In the genomic region with DNA sequence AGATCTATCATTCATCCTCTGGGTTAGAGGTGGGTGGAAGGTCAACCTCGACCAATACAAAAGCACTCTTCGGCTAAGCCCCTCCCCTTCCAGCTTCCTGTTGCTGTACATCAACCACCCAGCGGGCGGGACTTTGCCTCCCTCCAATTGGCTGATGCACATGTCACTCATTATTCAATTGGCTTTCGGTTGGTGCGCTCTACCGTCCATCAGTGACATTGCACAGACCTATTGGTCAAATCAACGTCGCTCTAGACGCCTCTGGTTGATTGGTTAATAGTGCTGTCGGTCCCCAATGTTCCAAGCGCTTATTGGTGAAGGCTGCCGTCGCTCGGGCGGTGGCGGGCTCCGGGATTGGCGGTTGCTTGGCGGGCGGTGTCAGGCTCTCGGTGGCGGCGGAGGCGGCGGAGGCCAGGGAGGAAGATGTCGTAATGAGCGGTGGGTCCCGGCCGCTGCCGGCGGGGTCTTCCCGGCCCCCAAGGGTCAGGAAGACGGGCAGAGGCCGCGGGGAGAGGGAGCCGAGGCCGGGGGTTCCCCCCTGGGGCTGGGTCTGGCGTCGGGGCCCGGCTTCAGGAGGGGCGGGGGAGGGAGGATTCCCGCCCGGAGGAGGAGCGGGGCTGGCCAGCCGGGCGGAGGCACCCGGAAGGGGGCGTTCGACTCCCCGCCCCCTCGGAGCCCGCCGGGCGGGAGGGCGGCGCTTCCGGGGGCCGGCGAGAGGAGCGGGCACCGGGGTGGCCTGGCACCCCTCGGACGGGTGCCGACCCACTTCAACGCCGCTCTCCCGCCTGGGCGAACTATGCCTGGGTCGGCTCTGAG, we compare ENCODE assay signal across 1 cellular context.
A peak's percentile ranks its signal among the peaks of the same experiment; 100 is the strongest.
TF ChIP-seq lines count a peak whose summit lies in the region.

A gene (plus strand): TSS at position 381 of the 816 bp plus-strand sequence. CDS start 51 bp downstream, at position 432.

TF ChIP-seq in K562, 482 proteins besides CTCF, POLR2A, EP300 and RAD21 (continued from another document and continues in another):
- TF ChIP-seq, protein P1, sequence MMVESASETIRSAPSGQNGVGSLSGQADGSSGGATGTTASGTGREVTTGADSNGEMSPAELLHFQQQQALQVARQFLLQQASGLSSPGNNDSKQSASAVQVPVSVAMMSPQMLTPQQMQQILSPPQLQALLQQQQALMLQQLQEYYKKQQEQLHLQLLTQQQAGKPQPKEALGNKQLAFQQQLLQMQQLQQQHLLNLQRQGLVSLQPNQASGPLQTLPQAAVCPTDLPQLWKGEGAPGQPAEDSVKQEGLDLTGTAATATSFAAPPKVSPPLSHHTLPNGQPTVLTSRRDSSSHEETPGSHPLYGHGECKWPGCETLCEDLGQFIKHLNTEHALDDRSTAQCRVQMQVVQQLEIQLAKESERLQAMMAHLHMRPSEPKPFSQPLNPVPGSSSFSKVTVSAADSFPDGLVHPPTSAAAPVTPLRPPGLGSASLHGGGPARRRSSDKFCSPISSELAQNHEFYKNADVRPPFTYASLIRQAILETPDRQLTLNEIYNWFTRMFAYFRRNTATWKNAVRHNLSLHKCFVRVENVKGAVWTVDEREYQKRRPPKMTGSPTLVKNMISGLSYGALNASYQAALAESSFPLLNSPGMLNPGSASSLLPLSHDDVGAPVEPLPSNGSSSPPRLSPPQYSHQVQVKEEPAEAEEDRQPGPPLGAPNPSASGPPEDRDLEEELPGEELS (CRISPR knock-in tag; IDR thresholded peaks at IDR 0.05; ENCODE audit: borderline replicate concordance), result no peak
- TF ChIP-seq SIN3B (IDR thresholded peaks at IDR 0.05; ENCODE audit: low read depth), result 0 out of 2 replicates have a peak, but pooled peaks have one; percentile 23
- TF ChIP-seq XRCC5 (IDR thresholded peaks at IDR 0.05; ENCODE audit: low read depth, low read length), result no peak
- no peak for TF ChIP-seq POLR3G (IDR thresholded peaks at IDR 0.05; ENCODE audit: extremely low read depth, insufficient read length, insufficient replicate concordance)
- no peak for TF ChIP-seq ZNF778 (CRISPR knock-in tag; IDR thresholded peaks at IDR 0.05)
- TF ChIP-seq MIER1 (IDR thresholded peaks at IDR 0.05; ENCODE audit: low read depth), result no peak
- TF ChIP-seq ZNF311 (CRISPR knock-in tag; IDR thresholded peaks at IDR 0.05), result no peak
- no peak for TF ChIP-seq MAFK (IDR thresholded peaks at IDR 0.05; ENCODE audit: low read length)
- no peak for TF ChIP-seq CBX5 (IDR thresholded peaks at IDR 0.05; ENCODE audit: borderline replicate concordance, low read depth)
- TF ChIP-seq PCBP1 (IDR thresholded peaks at IDR 0.05; ENCODE audit: low read depth, low read length, poor library complexity, severe bottlenecking), result peak; percentile 96
- TF ChIP-seq TSC22D4 (tag; IDR thresholded peaks at IDR 0.05), result no peak
- peak; percentile 99 for TF ChIP-seq SP1 (CRISPR knock-in tag; IDR thresholded peaks at IDR 0.05)
- 0 out of 4 replicates have a peak, but pooled peaks of 1 of the 2 experiments have one; percentile 31 for TF ChIP-seq SRF (CRISPR knock-in tag; IDR thresholded peaks at IDR 0.05)
- no peak for TF ChIP-seq CREBBP (IDR thresholded peaks at IDR 0.05; ENCODE audit: low read depth, low read length)
- TF ChIP-seq, protein P2, sequence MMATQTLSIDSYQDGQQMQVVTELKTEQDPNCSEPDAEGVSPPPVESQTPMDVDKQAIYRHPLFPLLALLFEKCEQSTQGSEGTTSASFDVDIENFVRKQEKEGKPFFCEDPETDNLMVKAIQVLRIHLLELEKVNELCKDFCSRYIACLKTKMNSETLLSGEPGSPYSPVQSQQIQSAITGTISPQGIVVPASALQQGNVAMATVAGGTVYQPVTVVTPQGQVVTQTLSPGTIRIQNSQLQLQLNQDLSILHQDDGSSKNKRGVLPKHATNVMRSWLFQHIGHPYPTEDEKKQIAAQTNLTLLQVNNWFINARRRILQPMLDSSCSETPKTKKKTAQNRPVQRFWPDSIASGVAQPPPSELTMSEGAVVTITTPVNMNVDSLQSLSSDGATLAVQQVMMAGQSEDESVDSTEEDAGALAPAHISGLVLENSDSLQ (IDR thresholded peaks at IDR 0.05), result peak; percentile 100
- TF ChIP-seq, protein P3, sequence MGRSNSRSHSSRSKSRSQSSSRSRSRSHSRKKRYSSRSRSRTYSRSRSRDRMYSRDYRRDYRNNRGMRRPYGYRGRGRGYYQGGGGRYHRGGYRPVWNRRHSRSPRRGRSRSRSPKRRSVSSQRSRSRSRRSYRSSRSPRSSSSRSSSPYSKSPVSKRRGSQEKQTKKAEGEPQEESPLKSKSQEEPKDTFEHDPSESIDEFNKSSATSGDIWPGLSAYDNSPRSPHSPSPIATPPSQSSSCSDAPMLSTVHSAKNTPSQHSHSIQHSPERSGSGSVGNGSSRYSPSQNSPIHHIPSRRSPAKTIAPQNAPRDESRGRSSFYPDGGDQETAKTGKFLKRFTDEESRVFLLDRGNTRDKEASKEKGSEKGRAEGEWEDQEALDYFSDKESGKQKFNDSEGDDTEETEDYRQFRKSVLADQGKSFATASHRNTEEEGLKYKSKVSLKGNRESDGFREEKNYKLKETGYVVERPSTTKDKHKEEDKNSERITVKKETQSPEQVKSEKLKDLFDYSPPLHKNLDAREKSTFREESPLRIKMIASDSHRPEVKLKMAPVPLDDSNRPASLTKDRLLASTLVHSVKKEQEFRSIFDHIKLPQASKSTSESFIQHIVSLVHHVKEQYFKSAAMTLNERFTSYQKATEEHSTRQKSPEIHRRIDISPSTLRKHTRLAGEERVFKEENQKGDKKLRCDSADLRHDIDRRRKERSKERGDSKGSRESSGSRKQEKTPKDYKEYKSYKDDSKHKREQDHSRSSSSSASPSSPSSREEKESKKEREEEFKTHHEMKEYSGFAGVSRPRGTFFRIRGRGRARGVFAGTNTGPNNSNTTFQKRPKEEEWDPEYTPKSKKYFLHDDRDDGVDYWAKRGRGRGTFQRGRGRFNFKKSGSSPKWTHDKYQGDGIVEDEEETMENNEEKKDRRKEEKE (IDR thresholded peaks at IDR 0.05; ENCODE audit: borderline replicate concordance in 1 of 2, control insufficient read depth in 1 of 2, low read depth in 2 of 2, low read length in 1 of 2), result no peak
- TF ChIP-seq, protein P4, sequence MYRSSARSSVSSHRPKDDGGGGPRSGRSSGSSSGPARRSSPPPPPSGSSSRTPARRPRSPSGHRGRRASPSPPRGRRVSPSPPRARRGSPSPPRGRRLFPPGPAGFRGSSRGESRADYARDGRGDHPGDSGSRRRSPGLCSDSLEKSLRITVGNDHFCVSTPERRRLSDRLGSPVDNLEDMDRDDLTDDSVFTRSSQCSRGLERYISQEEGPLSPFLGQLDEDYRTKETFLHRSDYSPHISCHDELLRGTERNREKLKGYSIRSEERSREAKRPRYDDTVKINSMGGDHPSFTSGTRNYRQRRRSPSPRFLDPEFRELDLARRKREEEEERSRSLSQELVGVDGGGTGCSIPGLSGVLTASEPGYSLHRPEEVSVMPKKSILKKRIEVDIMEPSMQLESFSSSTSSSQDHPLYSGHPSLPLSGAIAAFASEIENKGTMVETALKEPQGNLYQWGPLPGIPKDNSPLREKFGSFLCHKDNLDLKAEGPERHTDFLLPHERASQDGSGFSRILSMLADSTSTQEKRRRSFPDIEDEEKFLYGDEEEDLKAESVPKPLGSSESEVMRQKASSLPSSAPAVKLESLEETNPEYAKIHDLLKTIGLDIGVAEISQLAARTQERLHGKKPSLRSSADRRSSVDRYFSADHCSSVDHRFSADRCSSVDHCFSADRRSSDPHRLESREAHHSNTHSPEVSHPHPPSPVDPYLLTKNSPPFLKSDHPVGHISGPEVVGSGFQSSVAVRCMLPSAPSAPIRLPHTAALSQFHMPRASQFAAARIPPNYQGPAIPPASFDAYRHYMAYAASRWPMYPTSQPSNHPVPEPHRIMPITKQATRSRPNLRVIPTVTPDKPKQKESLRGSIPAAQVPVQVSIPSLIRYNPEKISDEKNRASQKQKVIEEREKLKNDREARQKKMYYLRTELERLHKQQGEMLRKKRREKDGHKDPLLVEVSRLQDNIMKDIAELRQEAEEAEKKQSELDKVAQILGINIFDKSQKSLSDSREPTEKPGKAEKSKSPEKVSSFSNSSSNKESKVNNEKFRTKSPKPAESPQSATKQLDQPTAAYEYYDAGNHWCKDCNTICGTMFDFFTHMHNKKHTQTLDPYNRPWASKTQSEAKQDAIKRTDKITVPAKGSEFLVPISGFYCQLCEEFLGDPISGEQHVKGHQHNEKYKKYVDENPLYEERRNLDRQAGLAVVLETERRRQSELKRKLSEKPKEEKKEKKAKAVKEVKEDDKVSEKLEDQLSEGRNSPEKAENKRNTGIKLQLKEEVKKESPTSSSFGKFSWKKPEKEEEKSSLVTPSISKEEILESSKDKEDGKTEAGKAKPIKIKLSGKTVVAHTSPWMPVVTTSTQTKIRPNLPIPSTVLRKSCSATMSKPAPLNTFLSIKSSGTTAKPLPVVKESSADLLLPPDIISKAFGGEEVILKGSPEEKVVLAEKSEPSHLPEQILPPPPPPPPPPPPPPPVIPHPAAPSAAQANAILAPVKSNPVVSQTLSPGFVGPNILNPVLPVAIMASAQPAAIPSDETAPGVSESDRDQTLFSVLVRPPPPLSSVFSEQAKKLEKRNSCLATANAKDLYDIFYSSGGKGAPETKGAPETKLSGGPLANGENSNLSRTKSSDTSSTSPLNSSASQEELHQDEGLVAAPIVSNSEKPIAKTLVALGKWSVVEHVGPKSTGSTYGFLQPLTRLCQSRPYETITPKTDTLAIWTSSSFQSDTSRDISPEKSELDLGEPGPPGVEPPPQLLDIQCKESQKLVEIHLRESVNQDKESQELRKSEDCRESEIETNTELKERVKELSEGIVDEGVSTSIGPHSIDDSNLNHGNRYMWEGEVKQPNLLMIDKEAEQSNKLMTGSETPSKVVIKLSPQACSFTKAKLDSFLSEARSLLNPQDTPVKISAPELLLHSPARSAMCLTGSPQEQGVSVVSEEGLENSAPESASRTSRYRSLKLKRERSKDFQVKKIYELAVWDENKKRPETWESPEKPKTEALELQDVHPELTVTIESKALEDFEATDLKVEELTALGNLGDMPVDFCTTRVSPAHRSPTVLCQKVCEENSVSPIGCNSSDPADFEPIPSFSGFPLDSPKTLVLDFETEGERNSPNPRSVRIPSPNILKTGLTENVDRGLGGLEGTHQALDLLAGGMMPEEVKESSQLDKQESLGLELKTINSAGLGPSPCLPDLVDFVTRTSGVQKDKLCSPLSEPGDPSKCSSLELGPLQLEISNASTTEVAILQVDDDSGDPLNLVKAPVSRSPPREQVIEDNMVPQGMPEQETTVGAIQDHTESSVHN (IDR thresholded peaks at IDR 0.05; ENCODE audit: borderline replicate concordance in 1 of 2, low read depth in 1 of 2), result no peak
- no peak for TF ChIP-seq SMC3 (conservative IDR thresholded peaks at IDR 0.05; ENCODE audit: insufficient read depth, low read depth, low read length)
- no peak for TF ChIP-seq HSF4 (CRISPR knock-in tag; IDR thresholded peaks at IDR 0.05; ENCODE audit: borderline replicate concordance)
- TF ChIP-seq, protein P5, sequence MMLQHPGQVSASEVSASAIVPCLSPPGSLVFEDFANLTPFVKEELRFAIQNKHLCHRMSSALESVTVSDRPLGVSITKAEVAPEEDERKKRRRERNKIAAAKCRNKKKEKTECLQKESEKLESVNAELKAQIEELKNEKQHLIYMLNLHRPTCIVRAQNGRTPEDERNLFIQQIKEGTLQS (IDR thresholded peaks at IDR 0.05), result peak; percentile 44
- TF ChIP-seq, protein P5 (CRISPR knock-in tag; conservative IDR thresholded peaks at IDR 0.05), result no peak
- no peak for TF ChIP-seq MYNN (IDR thresholded peaks at IDR 0.05)
- no peak for TF ChIP-seq MYNN (CRISPR knock-in tag; IDR thresholded peaks at IDR 0.05)
- TF ChIP-seq JUN (IDR thresholded peaks at IDR 0.05; ENCODE audit: borderline replicate concordance, low read depth, low read length), result no peak
- TF ChIP-seq JUN (CRISPR knock-in tag; IDR thresholded peaks at IDR 0.05; ENCODE audit: borderline replicate concordance), result 0 out of 2 replicates have a peak, but pooled peaks have one; percentile 42
- TF ChIP-seq RFX5 (IDR thresholded peaks at IDR 0.05; ENCODE audit: low read depth, low read length), result no peak
- no peak for TF ChIP-seq BCOR (IDR thresholded peaks at IDR 0.05)
- TF ChIP-seq SMARCA5 (IDR thresholded peaks at IDR 0.05), result no peak
- TF ChIP-seq ZNF133 (CRISPR knock-in tag; IDR thresholded peaks at IDR 0.05), result no peak
- no peak for TF ChIP-seq GABPB2 (CRISPR knock-in tag; conservative IDR thresholded peaks at IDR 0.05)
- no peak for TF ChIP-seq NUFIP1 (IDR thresholded peaks at IDR 0.05; ENCODE audit: partially characterized antibody)
- TF ChIP-seq SNRNP70 (optimal IDR thresholded peaks at IDR 0.05; ENCODE audit: low read depth, low read length), result no peak
- TF ChIP-seq SREBF1 (IDR thresholded peaks at IDR 0.05; ENCODE audit: borderline replicate concordance, low read depth, low read length), result peak; percentile 68; the same call in 1 of the 2 replicates
- TF ChIP-seq ZNF184 (CRISPR knock-in tag; IDR thresholded peaks at IDR 0.05), result no peak
- TF ChIP-seq, protein P6, sequence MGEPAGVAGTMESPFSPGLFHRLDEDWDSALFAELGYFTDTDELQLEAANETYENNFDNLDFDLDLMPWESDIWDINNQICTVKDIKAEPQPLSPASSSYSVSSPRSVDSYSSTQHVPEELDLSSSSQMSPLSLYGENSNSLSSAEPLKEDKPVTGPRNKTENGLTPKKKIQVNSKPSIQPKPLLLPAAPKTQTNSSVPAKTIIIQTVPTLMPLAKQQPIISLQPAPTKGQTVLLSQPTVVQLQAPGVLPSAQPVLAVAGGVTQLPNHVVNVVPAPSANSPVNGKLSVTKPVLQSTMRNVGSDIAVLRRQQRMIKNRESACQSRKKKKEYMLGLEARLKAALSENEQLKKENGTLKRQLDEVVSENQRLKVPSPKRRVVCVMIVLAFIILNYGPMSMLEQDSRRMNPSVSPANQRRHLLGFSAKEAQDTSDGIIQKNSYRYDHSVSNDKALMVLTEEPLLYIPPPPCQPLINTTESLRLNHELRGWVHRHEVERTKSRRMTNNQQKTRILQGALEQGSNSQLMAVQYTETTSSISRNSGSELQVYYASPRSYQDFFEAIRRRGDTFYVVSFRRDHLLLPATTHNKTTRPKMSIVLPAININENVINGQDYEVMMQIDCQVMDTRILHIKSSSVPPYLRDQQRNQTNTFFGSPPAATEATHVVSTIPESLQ (CRISPR knock-in tag; IDR thresholded peaks at IDR 0.05), result no peak
- no peak for TF ChIP-seq LARP7 (IDR thresholded peaks at IDR 0.05)
- no peak for TF ChIP-seq CBX3 (IDR thresholded peaks at IDR 0.05; ENCODE audit: borderline replicate concordance in 1 of 2, low read length in 2 of 2)
- no peak for TF ChIP-seq ZNF644 (tag; IDR thresholded peaks at IDR 0.05; ENCODE audit: low read depth)
- no peak for TF ChIP-seq RAD51 (IDR thresholded peaks at IDR 0.05; ENCODE audit: borderline replicate concordance, low read depth)
- peak; percentile 100 for TF ChIP-seq NEUROD1 (IDR thresholded peaks at IDR 0.05; ENCODE audit: borderline replicate concordance, low read depth, low read length, partially characterized antibody)
- no peak for TF ChIP-seq PYGO2 (tag; IDR thresholded peaks at IDR 0.05)
- no peak for TF ChIP-seq DACH1 (IDR thresholded peaks at IDR 0.05; ENCODE audit: partially characterized antibody)
- TF ChIP-seq ZNF239 (CRISPR knock-in tag; IDR thresholded peaks at IDR 0.05), result no peak
- TF ChIP-seq, protein P7, sequence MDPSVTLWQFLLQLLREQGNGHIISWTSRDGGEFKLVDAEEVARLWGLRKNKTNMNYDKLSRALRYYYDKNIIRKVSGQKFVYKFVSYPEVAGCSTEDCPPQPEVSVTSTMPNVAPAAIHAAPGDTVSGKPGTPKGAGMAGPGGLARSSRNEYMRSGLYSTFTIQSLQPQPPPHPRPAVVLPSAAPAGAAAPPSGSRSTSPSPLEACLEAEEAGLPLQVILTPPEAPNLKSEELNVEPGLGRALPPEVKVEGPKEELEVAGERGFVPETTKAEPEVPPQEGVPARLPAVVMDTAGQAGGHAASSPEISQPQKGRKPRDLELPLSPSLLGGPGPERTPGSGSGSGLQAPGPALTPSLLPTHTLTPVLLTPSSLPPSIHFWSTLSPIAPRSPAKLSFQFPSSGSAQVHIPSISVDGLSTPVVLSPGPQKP (CRISPR knock-in tag; IDR thresholded peaks at IDR 0.05), result no peak
